In the genomic region with DNA sequence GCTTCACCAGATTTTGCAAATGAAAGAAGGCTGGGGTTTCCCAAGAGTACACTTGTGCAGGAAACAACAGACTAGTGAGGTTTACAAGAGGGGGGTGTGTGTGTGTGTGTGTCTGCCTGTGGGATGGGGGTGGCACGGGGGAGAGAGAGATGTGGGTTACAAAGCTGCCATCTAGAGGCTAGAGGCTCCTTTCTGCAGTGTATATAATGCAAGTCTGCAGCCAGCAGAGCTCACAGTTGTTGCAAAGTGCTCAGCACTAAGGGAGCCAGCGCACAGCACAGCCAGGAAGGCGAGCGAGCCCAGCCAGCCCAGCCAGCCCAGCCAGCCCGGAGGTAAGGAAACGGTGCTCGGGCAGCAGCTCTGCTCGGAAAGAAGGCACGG, we compare ENCODE assay signal across 8 cellular contexts. TPM values are rescaled to one million over a fixed set of nuclear protein-coding genes. Genes with fewer than 3 reads are reported as not detected.
A peak's percentile ranks its signal among the peaks of the same experiment; 100 is the strongest.
DNase-seq lines count a peak whose midpoint lies in the region; ATAC-seq and TF ChIP-seq lines count a peak whose summit lies in the region.

ACKR3 (plus strand) TSS at position 233 of the 381 bp plus-strand sequence. CDS start 10,641 bp downstream, outside the sequence.

- peak; percentile 68 for DNase-seq in Caki2 (ENCODE audit: low read depth)
- DNase-seq in HPDE6-E6E7 (ENCODE audit: extremely low spot score), result peak; percentile 80
- peak; percentile 27 for DNase-seq in RPMI8226
- peak; percentile 78 for DNase-seq in activated naive CD4-positive, alpha-beta T cell treated with anti-CD3 and anti-CD28 coated beads for 36 hours
- peak; percentile 95 for DNase-seq in glomerular visceral epithelial cell (ENCODE audit: extremely low spot score)
- DNase-seq in osteocyte (ENCODE audit: extremely low spot score, unreplicated experiment), result peak; percentile 90

- no peaks in the 10 kb centered on the region for H3K9me3 Mint-ChIP-seq in activated naive CD4-positive, alpha-beta T cell treated with anti-CD3 and anti-CD28 coated beads for 36 hours
- H3K9me3 Mint-ChIP-seq in osteocyte (ENCODE audit: unreplicated experiment), result no peaks in the 10 kb centered on the region

- H3K27me3 ChIP-seq in thymus (ENCODE audit: control insufficient read depth, insufficient read depth), result no peaks in the 10 kb centered on the region

- intact Hi-C loops in activated naive CD4-positive, alpha-beta T cell treated with anti-CD3 and anti-CD28 coated beads for 36 hours (cut with micrococcal nuclease), result loop anchor here (1.0 to 5.0 kb wide), 5 partner anchors 32 to 802 kb away; no protein-coding TSS in a partner anchor

- no peaks in the 10 kb centered on the region for H3K9me3 ChIP-seq in thymus (ENCODE audit: control insufficient read depth)

- TF ChIP-seq CTCF in osteocyte (IDR thresholded peaks at IDR 0.05), result peak; percentile 70

- ATAC-seq in GM19468 (IDR thresholded peaks at IDR 0.05; ENCODE audit: extremely low read depth, unreplicated experiment), result peak; percentile 76

- no peaks in the 10 kb centered on the region for H3K36me3 ChIP-seq in thymus (ENCODE audit: control insufficient read depth, insufficient read depth)

- no peak within 1 kb of the TSS for H3K27ac Mint-ChIP-seq in activated naive CD4-positive, alpha-beta T cell treated with anti-CD3 and anti-CD28 coated beads for 36 hours
- H3K27ac Mint-ChIP-seq in osteocyte (ENCODE audit: unreplicated experiment), result peak within 1 kb of the TSS; percentile 39

- H3K4me3 Mint-ChIP-seq in activated naive CD4-positive, alpha-beta T cell treated with anti-CD3 and anti-CD28 coated beads for 36 hours, result peak within 1 kb of the TSS; percentile 63
- H3K4me3 Mint-ChIP-seq in osteocyte (ENCODE audit: unreplicated experiment), result peak within 1 kb of the TSS; percentile 79

- in situ Hi-C loops in Caki2 (cut with HindIII; ENCODE audit: low pct_unique_long_range_greater_than_20kb, low sequenced_read_pairs), result loop anchor here (25.0 kb wide), 1 partner anchor 443 kb away; no protein-coding TSS in a partner anchor

- peaks cover 10% of the 10 kb centered on the region for H3K4me1 ChIP-seq in thymus (ENCODE audit: control insufficient read depth, insufficient read depth, low read length)

- peak within 1 kb of the TSS; percentile 50 for H3K4me3 ChIP-seq in thymus (ENCODE audit: low read length)

- H3K27me3 Mint-ChIP-seq in activated naive CD4-positive, alpha-beta T cell treated with anti-CD3 and anti-CD28 coated beads for 36 hours (ENCODE audit: low read depth), result no peaks in the 10 kb centered on the region
- peaks cover 19% of the 10 kb centered on the region for H3K27me3 Mint-ChIP-seq in osteocyte (ENCODE audit: unreplicated experiment)

- CTCF ChIA-PET in activated naive CD4-positive, alpha-beta T cell treated with anti-CD3 and anti-CD28 coated beads for 36 hours (lab: Charles Lee), result interaction anchor here (0.6 to 7.7 kb wide), 23 partner anchors 9 to 497 kb away, joined by 3 to 172 read pairs (median 3); a partner anchor contains a TSS

- no peak within 1 kb of the TSS for H3K27ac ChIP-seq in thymus (ENCODE audit: low read depth)

- peaks cover 3% of the 10 kb centered on the region for H3K36me3 Mint-ChIP-seq in activated naive CD4-positive, alpha-beta T cell treated with anti-CD3 and anti-CD28 coated beads for 36 hours (ENCODE audit: low read depth)
- H3K36me3 Mint-ChIP-seq in osteocyte (ENCODE audit: unreplicated experiment), result peaks cover 12% of the 10 kb centered on the region

- WGBS in thymus, result 31% methylated on average over 9 of the region's 9 CpGs

- peaks cover 13% of the 10 kb centered on the region for H3K4me1 Mint-ChIP-seq in activated naive CD4-positive, alpha-beta T cell treated with anti-CD3 and anti-CD28 coated beads for 36 hours (ENCODE audit: low read depth)
- H3K4me1 Mint-ChIP-seq in osteocyte (ENCODE audit: unreplicated experiment), result peaks cover 55% of the 10 kb centered on the region

RNA-seq across cellular contexts. Expression of gene ACKR3, which starts in this region (rescaled TPM):
- total RNA-seq in Caki2 (2014; rRNA removed; shearing (Covaris generic); ENCODE audit: low replicate concordance), result 24.1 and 27.2 TPM in 2 replicates
- total RNA-seq in activated naive CD4-positive, alpha-beta T cell treated with anti-CD3 and anti-CD28 coated beads for 36 hours, result under 1 TPM; 0.45 to 0.49 TPM
- total RNA-seq in osteocyte, result 36.9 and 40.5 TPM in 2 replicates
- 13.9 TPM for polyA plus RNA-seq in thymus

Comparison
In these comparisons a context has a peak if more than half of its experiments do, and no peak if none do; other contexts are left out.
1. RNA of gene ACKR3 (total RNA-seq): 36.9 to 40.5 TPM in osteocyte and 24.1 to 27.2 TPM in Caki2; 0.45 to 0.49 TPM in activated naive CD4-positive, alpha-beta T cell treated with anti-CD3 and anti-CD28 coated beads for 36 hours; every median in the first group is over 10 times any median in the second.
2. Peak in DNase-seq in activated naive CD4-positive, alpha-beta T cell treated with anti-CD3 and anti-CD28 coated beads for 36 hours; RNA of the gene not detected or under 1 TPM.
3. DNase-seq: peak in every context shown above with its lines; median percentile 95 in glomerular visceral epithelial cell; 90 in osteocyte; 80 in HPDE6-E6E7; 78 in activated naive CD4-positive, alpha-beta T cell treated with anti-CD3 and anti-CD28 coated beads for 36 hours; 68 in Caki2; 27 in RPMI8226.